Comparison of ENCODE assay signal across 22 cellular contexts in genomic region chr11:129148487-129148886, GRCh38.
"Had no signal": no experiment of that assay in that cellular context is flagged by ENCODE, and none has a peak within 500 bp of the region (broad histone marks: within the 10 kb centered on the region; RNA-seq: fewer than 3 reads in every experiment).

No MANE protein-coding gene starts in this region.

- H3K4me2 ChIP-seq: hepatocyte had no signal

- H3K9me3 ChIP-seq: prostate gland, uterus had no signal

- H3K27me3 Mint-ChIP-seq: activated naive CD4-positive, alpha-beta T cell treated with anti-CD3 and anti-CD28 coated beads, Interleukin-2, amount 50 U/mL, for 24 hours; naive B cell had no signal

- H3K27ac ChIP-seq: ascending aorta, hepatocyte, left lung, prostate gland, right atrium auricular region, tibial nerve, uterus, VCaP had no signal

- FAIRE-seq: endothelial cell of umbilical vein had no signal

- H3K27me3 ChIP-seq: ascending aorta, hepatocyte, left lung, right atrium auricular region, tibial nerve, uterus had no signal

- H3K27ac Mint-ChIP-seq: activated naive CD4-positive, alpha-beta T cell treated with anti-CD3 and anti-CD28 coated beads, Interleukin-2, amount 50 U/mL, for 24 hours had no signal

- DNase-seq: activated CD4-positive, alpha-beta T cell treated with anti-CD3 and anti-CD28 coated beads for 1 hour; activated CD4-positive, alpha-beta T cell treated with anti-CD3 and anti-CD28 coated beads, Interleukin-2, amount 50 U/mL, for 48 hours; activated gamma-delta T cell; cerebellar nuclear complex; effector CD4-positive, alpha-beta T cell; foreskin fibroblast; islet precursor cell; naive B cell; stimulated activated naive CD8-positive, alpha-beta T cell treated with anti-CD3 and anti-CD28 coated beads, Interleukin-15, Interleukin-2, amounts not matched to agents 100 U/mL and 50 U/mL, for 24 hours; substantia nigra; T-helper 2 cell; uterus had no signal

- ATAC-seq: left lung; stimulated activated naive CD8-positive, alpha-beta T cell treated with anti-CD3 and anti-CD28 coated beads, Interleukin-15, Interleukin-2, amounts not matched to agents 100 U/mL and 50 U/mL, for 24 hours had no signal

- H3K36me3 ChIP-seq: ascending aorta, left lung, prostate gland, right atrium auricular region, tibial nerve, uterus had no signal

- H3K4me1 ChIP-seq: ascending aorta, left lung, prostate gland, uterus had no signal

- H2AFZ ChIP-seq: hepatocyte had no signal

- H3K4me1 Mint-ChIP-seq: activated naive CD4-positive, alpha-beta T cell treated with anti-CD3 and anti-CD28 coated beads, Interleukin-2, amount 50 U/mL, for 24 hours had no signal

- H3K4me3 Mint-ChIP-seq: activated naive CD4-positive, alpha-beta T cell treated with anti-CD3 and anti-CD28 coated beads, Interleukin-2, amount 50 U/mL, for 24 hours; neural crest cell had no signal

- H3K4me3 ChIP-seq: ascending aorta, hepatocyte, left lung, prostate gland, right atrium auricular region, tibial nerve, uterus had no signal
